Comparison of ENCODE assay signal across 1 cellular context in the genomic region with DNA sequence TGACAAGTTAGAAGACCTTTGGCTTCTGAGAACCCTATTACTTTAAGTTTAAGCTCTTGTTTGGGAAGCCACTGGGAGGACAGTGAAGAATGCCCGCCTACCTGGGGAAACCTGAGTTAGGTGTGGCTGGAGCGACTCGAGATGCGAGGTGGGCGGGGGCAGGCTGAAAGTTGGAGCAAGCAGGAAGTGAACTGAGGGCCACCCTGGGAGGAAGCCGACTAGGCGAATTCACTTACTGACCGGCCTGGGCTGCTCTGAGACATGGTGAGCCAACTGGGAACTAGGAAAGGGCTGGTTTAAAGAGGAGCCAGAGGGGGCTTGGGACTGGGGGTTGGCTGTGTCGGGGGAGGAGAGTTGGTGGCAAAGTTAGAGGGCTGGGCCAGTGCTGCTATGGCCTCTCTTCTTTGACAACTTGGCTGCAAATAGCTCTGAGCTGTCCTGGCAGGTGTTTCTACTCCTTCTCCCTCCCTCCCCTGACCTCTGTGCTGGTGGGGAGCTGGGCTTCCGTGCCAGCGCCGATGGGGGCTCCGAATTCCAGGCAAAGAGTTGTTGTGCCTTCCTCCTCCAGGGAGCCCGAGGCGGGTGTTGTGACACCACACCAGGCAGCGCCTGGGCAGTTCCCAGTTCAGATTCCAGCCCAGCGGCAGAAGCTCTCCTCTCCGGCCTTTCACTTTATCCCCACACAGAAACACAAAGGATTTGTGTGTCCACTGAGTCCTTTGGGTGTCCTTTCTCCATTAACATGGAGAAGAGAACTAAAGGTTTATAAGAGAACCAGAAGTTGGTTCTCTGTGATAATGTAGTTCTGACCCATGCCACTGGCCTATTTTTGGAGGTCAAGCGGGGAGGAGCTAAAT.
TF ChIP-seq lines count a peak whose summit lies in the region.

A gene (plus strand): TSS at position 201 of the 857 bp plus-strand sequence. CDS start 61 bp downstream, at position 262.

TF ChIP-seq in HepG2, 621 proteins besides CTCF, POLR2A, EP300 and RAD21 (continued from another document and continues in another):
- TF ChIP-seq, protein P1, sequence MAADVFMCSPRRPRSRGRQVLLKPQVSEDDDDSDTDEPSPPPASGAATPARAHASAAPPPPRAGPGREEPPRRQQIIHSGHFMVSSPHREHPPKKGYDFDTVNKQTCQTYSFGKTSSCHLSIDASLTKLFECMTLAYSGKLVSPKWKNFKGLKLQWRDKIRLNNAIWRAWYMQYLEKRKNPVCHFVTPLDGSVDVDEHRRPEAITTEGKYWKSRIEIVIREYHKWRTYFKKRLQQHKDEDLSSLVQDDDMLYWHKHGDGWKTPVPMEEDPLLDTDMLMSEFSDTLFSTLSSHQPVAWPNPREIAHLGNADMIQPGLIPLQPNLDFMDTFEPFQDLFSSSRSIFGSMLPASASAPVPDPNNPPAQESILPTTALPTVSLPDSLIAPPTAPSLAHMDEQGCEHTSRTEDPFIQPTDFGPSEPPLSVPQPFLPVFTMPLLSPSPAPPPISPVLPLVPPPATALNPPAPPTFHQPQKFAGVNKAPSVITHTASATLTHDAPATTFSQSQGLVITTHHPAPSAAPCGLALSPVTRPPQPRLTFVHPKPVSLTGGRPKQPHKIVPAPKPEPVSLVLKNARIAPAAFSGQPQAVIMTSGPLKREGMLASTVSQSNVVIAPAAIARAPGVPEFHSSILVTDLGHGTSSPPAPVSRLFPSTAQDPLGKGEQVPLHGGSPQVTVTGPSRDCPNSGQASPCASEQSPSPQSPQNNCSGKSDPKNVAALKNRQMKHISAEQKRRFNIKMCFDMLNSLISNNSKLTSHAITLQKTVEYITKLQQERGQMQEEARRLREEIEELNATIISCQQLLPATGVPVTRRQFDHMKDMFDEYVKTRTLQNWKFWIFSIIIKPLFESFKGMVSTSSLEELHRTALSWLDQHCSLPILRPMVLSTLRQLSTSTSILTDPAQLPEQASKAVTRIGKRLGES (CRISPR knock-in tag; IDR thresholded peaks at IDR 0.05; ENCODE audit: borderline replicate concordance), result no peak
- TF ChIP-seq EED (CRISPR knock-in tag; IDR thresholded peaks at IDR 0.05) (no peak), ZNF567 (CRISPR knock-in tag; IDR thresholded peaks at IDR 0.05; ENCODE audit: borderline replicate concordance) (no peak), PITX1 (CRISPR knock-in tag; IDR thresholded peaks at IDR 0.05) (no peak), SRSF9 (IDR thresholded peaks at IDR 0.05; ENCODE audit: borderline replicate concordance, insufficient read depth, low read depth, low read length, poor library complexity, severe bottlenecking) (no peak), ZNF768 (CRISPR knock-in tag; IDR thresholded peaks at IDR 0.05) (0 out of 2 replicates have a peak, but pooled peaks have one; percentile 11), ETV6 (CRISPR knock-in tag; conservative IDR thresholded peaks at IDR 0.05) (no peak), ZSCAN9 (CRISPR knock-in tag; IDR thresholded peaks at IDR 0.05; ENCODE audit: borderline replicate concordance) (no peak), RFXAP (CRISPR knock-in tag; IDR thresholded peaks at IDR 0.05; ENCODE audit: borderline replicate concordance) (no peak), TOE1 (CRISPR knock-in tag; IDR thresholded peaks at IDR 0.05) (no peak), ZNF552 (CRISPR knock-in tag; IDR thresholded peaks at IDR 0.05; ENCODE audit: borderline replicate concordance) (no peak), ZNF713 (CRISPR knock-in tag; IDR thresholded peaks at IDR 0.05) (no peak), ZNF24 (IDR thresholded peaks at IDR 0.05) (no peak), KAT7 (CRISPR knock-in tag; IDR thresholded peaks at IDR 0.05; ENCODE audit: borderline replicate concordance) (no peak), ZNF230 (CRISPR knock-in tag; IDR thresholded peaks at IDR 0.05) (no peak), HMGA1 (CRISPR knock-in tag; conservative IDR thresholded peaks at IDR 0.05) (no peak), ZNF431 (CRISPR knock-in tag; IDR thresholded peaks at IDR 0.05; ENCODE audit: borderline replicate concordance, low read depth) (no peak), NFE2 (CRISPR knock-in tag; IDR thresholded peaks at IDR 0.05) (no peak), TMF1 (CRISPR knock-in tag; IDR thresholded peaks at IDR 0.05; ENCODE audit: low read depth) (no peak), ZNF546 (CRISPR knock-in tag; conservative IDR thresholded peaks at IDR 0.05) (no peak), NFKBIZ (CRISPR knock-in tag; IDR thresholded peaks at IDR 0.05) (no peak), MZF1 (CRISPR knock-in tag; IDR thresholded peaks at IDR 0.05; ENCODE audit: borderline replicate concordance) (no peak; the same call in 1 of the 2 replicates), CBX1 (IDR thresholded peaks at IDR 0.05; ENCODE audit: low read depth) (no peak)
- TF ChIP-seq, protein P2, sequence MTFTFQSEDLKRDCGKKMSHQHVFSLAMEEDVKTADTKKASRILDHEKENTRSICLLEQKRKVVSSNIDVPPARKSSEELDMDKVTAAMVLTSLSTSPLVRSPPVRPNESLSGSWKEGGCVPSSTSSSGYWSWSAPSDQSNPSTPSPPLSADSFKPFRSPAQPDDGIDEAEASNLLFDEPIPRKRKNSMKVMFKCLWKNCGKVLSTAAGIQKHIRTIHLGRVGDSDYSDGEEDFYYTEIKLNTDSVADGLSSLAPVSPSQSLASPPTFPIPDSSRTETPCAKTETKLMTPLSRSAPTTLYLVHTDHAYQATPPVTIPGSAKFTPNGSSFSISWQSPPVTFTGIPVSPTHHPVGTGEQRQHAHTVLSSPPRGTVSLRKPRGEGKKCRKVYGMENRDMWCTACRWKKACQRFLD (CRISPR knock-in tag; IDR thresholded peaks at IDR 0.05; ENCODE audit: borderline replicate concordance), result no peak
- TF ChIP-seq, protein P3, sequence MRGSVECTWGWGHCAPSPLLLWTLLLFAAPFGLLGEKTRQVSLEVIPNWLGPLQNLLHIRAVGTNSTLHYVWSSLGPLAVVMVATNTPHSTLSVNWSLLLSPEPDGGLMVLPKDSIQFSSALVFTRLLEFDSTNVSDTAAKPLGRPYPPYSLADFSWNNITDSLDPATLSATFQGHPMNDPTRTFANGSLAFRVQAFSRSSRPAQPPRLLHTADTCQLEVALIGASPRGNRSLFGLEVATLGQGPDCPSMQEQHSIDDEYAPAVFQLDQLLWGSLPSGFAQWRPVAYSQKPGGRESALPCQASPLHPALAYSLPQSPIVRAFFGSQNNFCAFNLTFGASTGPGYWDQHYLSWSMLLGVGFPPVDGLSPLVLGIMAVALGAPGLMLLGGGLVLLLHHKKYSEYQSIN (CRISPR knock-in tag; IDR thresholded peaks at IDR 0.05; ENCODE audit: borderline replicate concordance), result no peak
- TF ChIP-seq, protein P4, sequence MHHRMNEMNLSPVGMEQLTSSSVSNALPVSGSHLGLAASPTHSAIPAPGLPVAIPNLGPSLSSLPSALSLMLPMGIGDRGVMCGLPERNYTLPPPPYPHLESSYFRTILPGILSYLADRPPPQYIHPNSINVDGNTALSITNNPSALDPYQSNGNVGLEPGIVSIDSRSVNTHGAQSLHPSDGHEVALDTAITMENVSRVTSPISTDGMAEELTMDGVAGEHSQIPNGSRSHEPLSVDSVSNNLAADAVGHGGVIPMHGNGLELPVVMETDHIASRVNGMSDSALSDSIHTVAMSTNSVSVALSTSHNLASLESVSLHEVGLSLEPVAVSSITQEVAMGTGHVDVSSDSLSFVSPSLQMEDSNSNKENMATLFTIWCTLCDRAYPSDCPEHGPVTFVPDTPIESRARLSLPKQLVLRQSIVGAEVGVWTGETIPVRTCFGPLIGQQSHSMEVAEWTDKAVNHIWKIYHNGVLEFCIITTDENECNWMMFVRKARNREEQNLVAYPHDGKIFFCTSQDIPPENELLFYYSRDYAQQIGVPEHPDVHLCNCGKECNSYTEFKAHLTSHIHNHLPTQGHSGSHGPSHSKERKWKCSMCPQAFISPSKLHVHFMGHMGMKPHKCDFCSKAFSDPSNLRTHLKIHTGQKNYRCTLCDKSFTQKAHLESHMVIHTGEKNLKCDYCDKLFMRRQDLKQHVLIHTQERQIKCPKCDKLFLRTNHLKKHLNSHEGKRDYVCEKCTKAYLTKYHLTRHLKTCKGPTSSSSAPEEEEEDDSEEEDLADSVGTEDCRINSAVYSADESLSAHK (CRISPR knock-in tag; IDR thresholded peaks at IDR 0.05; ENCODE audit: borderline replicate concordance), result no peak
- TF ChIP-seq, protein P5, sequence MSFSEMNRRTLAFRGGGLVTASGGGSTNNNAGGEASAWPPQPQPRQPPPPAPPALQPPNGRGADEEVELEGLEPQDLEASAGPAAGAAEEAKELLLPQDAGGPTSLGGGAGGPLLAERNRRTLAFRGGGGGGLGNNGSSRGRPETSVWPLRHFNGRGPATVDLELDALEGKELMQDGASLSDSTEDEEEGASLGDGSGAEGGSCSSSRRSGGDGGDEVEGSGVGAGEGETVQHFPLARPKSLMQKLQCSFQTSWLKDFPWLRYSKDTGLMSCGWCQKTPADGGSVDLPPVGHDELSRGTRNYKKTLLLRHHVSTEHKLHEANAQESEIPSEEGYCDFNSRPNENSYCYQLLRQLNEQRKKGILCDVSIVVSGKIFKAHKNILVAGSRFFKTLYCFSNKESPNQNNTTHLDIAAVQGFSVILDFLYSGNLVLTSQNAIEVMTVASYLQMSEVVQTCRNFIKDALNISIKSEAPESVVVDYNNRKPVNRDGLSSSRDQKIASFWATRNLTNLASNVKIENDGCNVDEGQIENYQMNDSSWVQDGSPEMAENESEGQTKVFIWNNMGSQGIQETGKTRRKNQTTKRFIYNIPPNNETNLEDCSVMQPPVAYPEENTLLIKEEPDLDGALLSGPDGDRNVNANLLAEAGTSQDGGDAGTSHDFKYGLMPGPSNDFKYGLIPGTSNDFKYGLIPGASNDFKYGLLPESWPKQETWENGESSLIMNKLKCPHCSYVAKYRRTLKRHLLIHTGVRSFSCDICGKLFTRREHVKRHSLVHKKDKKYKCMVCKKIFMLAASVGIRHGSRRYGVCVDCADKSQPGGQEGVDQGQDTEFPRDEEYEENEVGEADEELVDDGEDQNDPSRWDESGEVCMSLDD (CRISPR knock-in tag; IDR thresholded peaks at IDR 0.05; ENCODE audit: borderline replicate concordance), result no peak
- TF ChIP-seq, protein P6, sequence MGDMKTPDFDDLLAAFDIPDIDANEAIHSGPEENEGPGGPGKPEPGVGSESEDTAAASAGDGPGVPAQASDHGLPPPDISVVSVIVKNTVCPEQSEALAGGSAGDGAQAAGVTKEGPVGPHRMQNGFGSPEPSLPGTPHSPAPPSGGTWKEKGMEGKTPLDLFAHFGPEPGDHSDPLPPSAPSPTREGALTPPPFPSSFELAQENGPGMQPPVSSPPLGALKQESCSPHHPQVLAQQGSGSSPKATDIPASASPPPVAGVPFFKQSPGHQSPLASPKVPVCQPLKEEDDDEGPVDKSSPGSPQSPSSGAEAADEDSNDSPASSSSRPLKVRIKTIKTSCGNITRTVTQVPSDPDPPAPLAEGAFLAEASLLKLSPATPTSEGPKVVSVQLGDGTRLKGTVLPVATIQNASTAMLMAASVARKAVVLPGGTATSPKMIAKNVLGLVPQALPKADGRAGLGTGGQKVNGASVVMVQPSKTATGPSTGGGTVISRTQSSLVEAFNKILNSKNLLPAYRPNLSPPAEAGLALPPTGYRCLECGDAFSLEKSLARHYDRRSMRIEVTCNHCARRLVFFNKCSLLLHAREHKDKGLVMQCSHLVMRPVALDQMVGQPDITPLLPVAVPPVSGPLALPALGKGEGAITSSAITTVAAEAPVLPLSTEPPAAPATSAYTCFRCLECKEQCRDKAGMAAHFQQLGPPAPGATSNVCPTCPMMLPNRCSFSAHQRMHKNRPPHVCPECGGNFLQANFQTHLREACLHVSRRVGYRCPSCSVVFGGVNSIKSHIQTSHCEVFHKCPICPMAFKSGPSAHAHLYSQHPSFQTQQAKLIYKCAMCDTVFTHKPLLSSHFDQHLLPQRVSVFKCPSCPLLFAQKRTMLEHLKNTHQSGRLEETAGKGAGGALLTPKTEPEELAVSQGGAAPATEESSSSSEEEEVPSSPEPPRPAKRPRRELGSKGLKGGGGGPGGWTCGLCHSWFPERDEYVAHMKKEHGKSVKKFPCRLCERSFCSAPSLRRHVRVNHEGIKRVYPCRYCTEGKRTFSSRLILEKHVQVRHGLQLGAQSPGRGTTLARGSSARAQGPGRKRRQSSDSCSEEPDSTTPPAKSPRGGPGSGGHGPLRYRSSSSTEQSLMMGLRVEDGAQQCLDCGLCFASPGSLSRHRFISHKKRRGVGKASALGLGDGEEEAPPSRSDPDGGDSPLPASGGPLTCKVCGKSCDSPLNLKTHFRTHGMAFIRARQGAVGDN (CRISPR knock-in tag; IDR thresholded peaks at IDR 0.05), result peak; percentile 81
- TF ChIP-seq, protein P7, sequence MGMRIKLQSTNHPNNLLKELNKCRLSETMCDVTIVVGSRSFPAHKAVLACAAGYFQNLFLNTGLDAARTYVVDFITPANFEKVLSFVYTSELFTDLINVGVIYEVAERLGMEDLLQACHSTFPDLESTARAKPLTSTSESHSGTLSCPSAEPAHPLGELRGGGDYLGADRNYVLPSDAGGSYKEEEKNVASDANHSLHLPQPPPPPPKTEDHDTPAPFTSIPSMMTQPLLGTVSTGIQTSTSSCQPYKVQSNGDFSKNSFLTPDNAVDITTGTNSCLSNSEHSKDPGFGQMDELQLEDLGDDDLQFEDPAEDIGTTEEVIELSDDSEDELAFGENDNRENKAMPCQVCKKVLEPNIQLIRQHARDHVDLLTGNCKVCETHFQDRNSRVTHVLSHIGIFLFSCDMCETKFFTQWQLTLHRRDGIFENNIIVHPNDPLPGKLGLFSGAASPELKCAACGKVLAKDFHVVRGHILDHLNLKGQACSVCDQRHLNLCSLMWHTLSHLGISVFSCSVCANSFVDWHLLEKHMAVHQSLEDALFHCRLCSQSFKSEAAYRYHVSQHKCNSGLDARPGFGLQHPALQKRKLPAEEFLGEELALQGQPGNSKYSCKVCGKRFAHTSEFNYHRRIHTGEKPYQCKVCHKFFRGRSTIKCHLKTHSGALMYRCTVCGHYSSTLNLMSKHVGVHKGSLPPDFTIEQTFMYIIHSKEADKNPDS (CRISPR knock-in tag; IDR thresholded peaks at IDR 0.05), result no peak
- TF ChIP-seq, protein P8, sequence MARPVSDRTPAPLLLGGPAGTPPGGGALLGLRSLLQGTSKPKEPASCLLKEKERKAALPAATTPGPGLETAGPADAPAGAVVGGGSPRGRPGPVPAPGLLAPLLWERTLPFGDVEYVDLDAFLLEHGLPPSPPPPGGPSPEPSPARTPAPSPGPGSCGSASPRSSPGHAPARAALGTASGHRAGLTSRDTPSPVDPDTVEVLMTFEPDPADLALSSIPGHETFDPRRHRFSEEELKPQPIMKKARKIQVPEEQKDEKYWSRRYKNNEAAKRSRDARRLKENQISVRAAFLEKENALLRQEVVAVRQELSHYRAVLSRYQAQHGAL (CRISPR knock-in tag; IDR thresholded peaks at IDR 0.05; ENCODE audit: not compliant biosample characterization), result no peak
- TF ChIP-seq, protein P9, sequence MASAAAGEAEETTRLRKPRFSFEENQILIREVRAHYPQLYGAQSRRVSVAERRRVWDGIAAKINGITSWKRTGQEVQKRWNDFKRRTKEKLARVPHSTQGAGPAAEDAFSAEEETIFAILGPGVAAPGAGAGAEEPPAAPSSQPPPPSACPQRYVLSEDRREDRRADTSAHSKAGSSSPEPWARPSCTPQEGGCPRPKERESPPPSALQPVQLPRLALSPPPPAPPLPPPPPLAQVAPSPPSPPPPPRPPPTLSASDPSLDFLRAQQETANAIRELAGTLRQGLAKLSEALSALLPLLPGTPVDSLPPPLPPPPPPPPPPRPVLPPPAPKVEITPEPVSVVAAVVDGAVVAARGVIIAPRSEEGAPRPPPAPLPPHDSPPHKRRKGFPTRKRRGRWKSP (CRISPR knock-in tag; IDR thresholded peaks at IDR 0.05), result peak; percentile 67; the same call in 1 of the 2 replicates
